Comparison of ENCODE assay signal across 1 cellular context in genomic region chr16:69435977-69436729, GRCh38.
A peak's percentile ranks its signal among the peaks of the same experiment; 100 is the strongest.
TF ChIP-seq lines count a peak whose summit lies in the region.

No MANE protein-coding gene starts in this region.

TF ChIP-seq in HepG2, 621 proteins besides CTCF, POLR2A, EP300 and RAD21 (continued from another document):
- TF ChIP-seq ZBTB10 (CRISPR knock-in tag; IDR thresholded peaks at IDR 0.05; ENCODE audit: borderline replicate concordance) (no peak), ZFP90 (CRISPR knock-in tag; IDR thresholded peaks at IDR 0.05; ENCODE audit: borderline replicate concordance) (0 out of 2 replicates have a peak, but pooled peaks have one; percentile 35), HES4 (CRISPR knock-in tag; IDR thresholded peaks at IDR 0.05; ENCODE audit: borderline replicate concordance) (no peak), CAMTA2 (CRISPR knock-in tag; IDR thresholded peaks at IDR 0.05; ENCODE audit: borderline replicate concordance) (no peak), ZNF225 (CRISPR knock-in tag; IDR thresholded peaks at IDR 0.05) (no peak), ZZZ3 (CRISPR knock-in tag; IDR thresholded peaks at IDR 0.05; ENCODE audit: borderline replicate concordance) (no peak), ZNF235 (CRISPR knock-in tag; IDR thresholded peaks at IDR 0.05; ENCODE audit: borderline replicate concordance) (no peak), KAT2B (IDR thresholded peaks at IDR 0.05; ENCODE audit: borderline replicate concordance, low read depth, low read length) (no peak), ARID3A (IDR thresholded peaks at IDR 0.05; ENCODE audit: low read depth, low read length) (no peak)
- TF ChIP-seq, protein P1, sequence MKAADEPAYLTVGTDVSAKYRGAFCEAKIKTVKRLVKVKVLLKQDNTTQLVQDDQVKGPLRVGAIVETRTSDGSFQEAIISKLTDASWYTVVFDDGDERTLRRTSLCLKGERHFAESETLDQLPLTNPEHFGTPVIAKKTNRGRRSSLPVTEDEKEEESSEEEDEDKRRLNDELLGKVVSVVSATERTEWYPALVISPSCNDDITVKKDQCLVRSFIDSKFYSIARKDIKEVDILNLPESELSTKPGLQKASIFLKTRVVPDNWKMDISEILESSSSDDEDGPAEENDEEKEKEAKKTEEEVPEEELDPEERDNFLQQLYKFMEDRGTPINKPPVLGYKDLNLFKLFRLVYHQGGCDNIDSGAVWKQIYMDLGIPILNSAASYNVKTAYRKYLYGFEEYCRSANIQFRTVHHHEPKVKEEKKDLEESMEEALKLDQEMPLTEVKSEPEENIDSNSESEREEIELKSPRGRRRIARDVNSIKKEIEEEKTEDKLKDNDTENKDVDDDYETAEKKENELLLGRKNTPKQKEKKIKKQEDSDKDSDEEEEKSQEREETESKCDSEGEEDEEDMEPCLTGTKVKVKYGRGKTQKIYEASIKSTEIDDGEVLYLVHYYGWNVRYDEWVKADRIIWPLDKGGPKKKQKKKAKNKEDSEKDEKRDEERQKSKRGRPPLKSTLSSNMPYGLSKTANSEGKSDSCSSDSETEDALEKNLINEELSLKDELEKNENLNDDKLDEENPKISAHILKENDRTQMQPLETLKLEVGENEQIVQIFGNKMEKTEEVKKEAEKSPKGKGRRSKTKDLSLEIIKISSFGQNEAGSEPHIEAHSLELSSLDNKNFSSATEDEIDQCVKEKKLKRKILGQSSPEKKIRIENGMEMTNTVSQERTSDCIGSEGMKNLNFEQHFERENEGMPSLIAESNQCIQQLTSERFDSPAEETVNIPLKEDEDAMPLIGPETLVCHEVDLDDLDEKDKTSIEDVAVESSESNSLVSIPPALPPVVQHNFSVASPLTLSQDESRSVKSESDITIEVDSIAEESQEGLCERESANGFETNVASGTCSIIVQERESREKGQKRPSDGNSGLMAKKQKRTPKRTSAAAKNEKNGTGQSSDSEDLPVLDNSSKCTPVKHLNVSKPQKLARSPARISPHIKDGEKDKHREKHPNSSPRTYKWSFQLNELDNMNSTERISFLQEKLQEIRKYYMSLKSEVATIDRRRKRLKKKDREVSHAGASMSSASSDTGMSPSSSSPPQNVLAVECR (CRISPR knock-in tag; IDR thresholded peaks at IDR 0.05; ENCODE audit: borderline replicate concordance) = peak; percentile 70; the same call in 1 of the 2 replicates
